ENCODE assay signal across 24 cellular contexts in genomic region chr1:29478046-29478791, GRCh38.
A peak's percentile ranks its signal among the peaks of the same experiment; 100 is the strongest.
DNase-seq lines count a peak whose midpoint lies in the region; ATAC-seq and TF ChIP-seq lines count a peak whose summit lies in the region.
"Had no signal": no experiment of that assay in that cellular context is flagged by ENCODE, and none has a peak within 500 bp of the region (broad histone marks: within the 10 kb centered on the region; RNA-seq: fewer than 3 reads in every experiment).

No MANE protein-coding gene starts in this region.

- H3K4me1 ChIP-seq in ES-I3 (ENCODE audit: insufficient read depth, low read length) (0 out of 2 replicates have a peak, but pooled peaks cover 5% of the 10 kb centered on the region), sigmoid colon (no peaks in the 10 kb centered on the region)
- H3K4me1 ChIP-seq: prostate gland had no signal

- H3K27me3 ChIP-seq in sigmoid colon, result peaks cover 0 to 56% (median 24%) of the 10 kb centered on the region in 3 donors

- H3K9ac ChIP-seq in ES-I3 (ENCODE audit: low read depth, low read length), result peak overlapping the region; percentile 25; the same call in 1 of the 2 replicates

- WGBS in sigmoid colon, 2 donors, result 13 to 47% methylated on average over 39 of the region's 39 CpGs

- intact Hi-C loops in sigmoid colon (cut with DNase I), result no loop called here

- TF ChIP-seq POLR2A in sigmoid colon (IDR thresholded peaks at IDR 0.05), result no peak

- TF ChIP-seq CTCF in coronary artery (IDR thresholded peaks at IDR 0.05), result no peak
- no peak for TF ChIP-seq CTCF in sigmoid colon (IDR thresholded peaks at IDR 0.05)

- ATAC-seq in GM19035 (IDR thresholded peaks at IDR 0.05; ENCODE audit: unreplicated experiment) (no peak), GM18909 (IDR thresholded peaks at IDR 0.05; ENCODE audit: poor library complexity, unreplicated experiment) (no peak)

- H3K9me3 ChIP-seq in ES-I3 (ENCODE audit: control insufficient read depth, insufficient read depth, low read length) (no peaks in the 10 kb centered on the region), sigmoid colon (no peaks in the 10 kb centered on the region)
- H3K9me3 ChIP-seq: adrenal gland, prostate gland had no signal

- no peak for TF ChIP-seq EP300 in sigmoid colon (IDR thresholded peaks at IDR 0.05)

- peak; percentile 47 for DNase-seq in coronary artery (ENCODE audit: low spot score)
- peak; percentile 65 for DNase-seq in iPS-NIHi7 (ENCODE audit: extremely low spot score)
- peak; percentile 58 for DNase-seq in sigmoid colon
- DNase-seq in caudate nucleus (lab: John Stamatoyannopoulos, UW), result no peak
- DNase-seq in NCI-H2227 (lab: John Stamatoyannopoulos, UW; ENCODE audit: unreplicated experiment), result no peak
- DNase-seq: activated CD4-positive, alpha-beta T cell treated with anti-CD3 and anti-CD28 coated beads, Interleukin-2, amount 10 ng/mL, durations not matched to agents 24 days and 14 days; activated CD8-positive, alpha-beta memory T cell treated with anti-CD3 and anti-CD28 coated beads, Interleukin-2, amount 50 U/mL, for 4 hours; activated gamma-delta T cell; CD4-positive, alpha-beta T cell; DMS153; dorsolateral prefrontal cortex; naive B cell; NCI-H1092; NCI-H2081 treated with DMSO at 0.1 percent for 48 hours; NCI-H510A treated with DMSO at 0.1 percent for 48 hours; small intestine; stimulated activated CD4-positive, alpha-beta T cell treated with anti-CD3 and anti-CD28 coated beads, Interleukin-4, amount 100 ng/mL, for 4 hours; SW 1271 had no signal

- H3K4me3 ChIP-seq in coronary artery (no peak overlapping the region), sigmoid colon (no peak overlapping the region)
- H3K4me3 ChIP-seq: adrenal gland, esophagus muscularis mucosa, prostate gland had no signal

- no peak overlapping the region for H3K27ac ChIP-seq in coronary artery
- no peak overlapping the region for H3K27ac ChIP-seq in sigmoid colon
- no peak overlapping the region for H3K27ac ChIP-seq in caudate nucleus (ENCODE audit: low read depth, low read length)
- H3K27ac ChIP-seq: adrenal gland, dorsolateral prefrontal cortex, esophagus muscularis mucosa, prostate gland had no signal

- H3K36me3 ChIP-seq in ES-I3 (ENCODE audit: insufficient read depth, low read length) (no peaks in the 10 kb centered on the region), sigmoid colon (no peaks in the 10 kb centered on the region)
- H3K36me3 ChIP-seq: adrenal gland, esophagus muscularis mucosa, prostate gland had no signal

Comparison
In these comparisons a context has a peak if more than half of its experiments do, and no peak if none do; other contexts are left out.
1. DNase-seq: peak in coronary artery (single experiment), iPS-NIHi7 (single experiment) and sigmoid colon (single experiment); none in caudate nucleus (0 of 61) and NCI-H2227 (single experiment).